8 cellular contexts compared by ENCODE assay signal in genomic region chr10:79904671-79905321, GRCh38. TPM values are rescaled to one million over a fixed set of nuclear protein-coding genes. Genes with fewer than 3 reads are reported as not detected.
DNase-seq lines count a peak whose midpoint lies in the region; ATAC-seq and TF ChIP-seq lines count a peak whose summit lies in the region.

No MANE protein-coding gene starts in this region.

- intact Hi-C loops in adrenal gland (cut with DNase I), result loop anchor here in 1 of 2 donors (10.0 kb wide), 1 partner anchor 340 kb away; the partner anchor contains the start of gene SFTPA2
- intact Hi-C loops in left ventricle myocardium superior (cut with micrococcal nuclease), result no loop called here
- intact Hi-C loops in vagina (cut with DNase I), result no loop called here

- 0 to 2% (median 1%) methylated on average over 18 to 58 of the region's 58 CpGs for WGBS in adrenal gland, 4 donors

- peaks cover 6% of the 10 kb centered on the region for H3K9me3 Mint-ChIP-seq in progenitor cell of endocrine pancreas (ENCODE audit: low read depth)

- H3K27me3 ChIP-seq in HL-60 (ENCODE audit: insufficient read depth, poor library complexity, severe bottlenecking) (peaks cover 11% of the 10 kb centered on the region), adrenal gland (no peaks in the 10 kb centered on the region), vagina (no peaks in the 10 kb centered on the region)

- H3K9me3 ChIP-seq in SK-N-MC (ENCODE audit: low read depth, low read length) (no peaks in the 10 kb centered on the region), adrenal gland (replicated peaks in 1 of 3) (no peaks in the 10 kb centered on the region), vagina (no peaks in the 10 kb centered on the region)

- peak overlapping the region; percentile 45 for H3K4me3 ChIP-seq in HL-60 (replicated peaks; ENCODE audit: insufficient read depth, low read length)
- peak overlapping the region; percentile 81 for H3K4me3 ChIP-seq in SK-N-MC
- H3K4me3 ChIP-seq in adrenal gland, result peak overlapping the region in 3 of 4 donors; percentile 55 to 69 (median 58)
- H3K4me3 ChIP-seq in vagina, result peak overlapping the region; percentile 53 to 62

- DNase-seq in EH (ENCODE audit: low read depth), result peak; percentile 76
- peak; percentile 7 to 43 for DNase-seq in HL-60 (ENCODE audit: low read depth in 1 of 2, low spot score in 1 of 2)
- no peak for DNase-seq in SK-N-MC (ENCODE audit: low read depth, low spot score)
- DNase-seq in adrenal gland, result peak; percentile 55 to 83 (median 68)
- peak; percentile 87 for DNase-seq in left ventricle myocardium superior
- peak; percentile 37 for DNase-seq in progenitor cell of endocrine pancreas (ENCODE audit: low spot score, unreplicated experiment)
- no peak for DNase-seq in vagina (ENCODE audit: extremely low spot score in 2 of 2)
- no peak for DNase-seq in RKO (ENCODE audit: low spot score)

- H3K9ac ChIP-seq in SK-N-MC (ENCODE audit: insufficient read length), result peak overlapping the region; percentile 63

- ATAC-seq in left ventricle myocardium superior, result peak; percentile 97

- TF ChIP-seq POLR2A in adrenal gland (IDR thresholded peaks at IDR 0.05), result no peak
- TF ChIP-seq POLR2A in vagina (IDR thresholded peaks at IDR 0.05), result no peak

- peaks cover 15% of the 10 kb centered on the region for H3K36me3 Mint-ChIP-seq in progenitor cell of endocrine pancreas (ENCODE audit: insufficient read depth)

- H3K36me3 ChIP-seq in SK-N-MC (ENCODE audit: insufficient read depth, low read length), result no peaks in the 10 kb centered on the region
- no peaks in the 10 kb centered on the region for H3K36me3 ChIP-seq in adrenal gland (replicated peaks in 1 of 2)
- no peaks in the 10 kb centered on the region for H3K36me3 ChIP-seq in vagina

- peak overlapping the region; percentile 89 for H3K27ac Mint-ChIP-seq in progenitor cell of endocrine pancreas

- peaks cover 30% of the 10 kb centered on the region for H3K27me3 Mint-ChIP-seq in progenitor cell of endocrine pancreas

- H3K4me3 Mint-ChIP-seq in progenitor cell of endocrine pancreas (ENCODE audit: low read depth), result peak overlapping the region; percentile 98

- no peak overlapping the region for H3K27ac ChIP-seq in HL-60 (replicated peaks)
- H3K27ac ChIP-seq in SK-N-MC, result no peak overlapping the region
- H3K27ac ChIP-seq in adrenal gland, result peak overlapping the region in 3 of 5 donors; percentile 11 to 75 (median 69)
- peak overlapping the region; percentile 76 for H3K27ac ChIP-seq in vagina

- peaks cover 7% of the 10 kb centered on the region for H3K4me1 Mint-ChIP-seq in progenitor cell of endocrine pancreas (ENCODE audit: low read depth)

- no peaks in the 10 kb centered on the region for H3K4me1 ChIP-seq in adrenal gland (replicated peaks in 1 of 2)
- peaks cover 22% of the 10 kb centered on the region for H3K4me1 ChIP-seq in vagina

- TF ChIP-seq CTCF in HL-60 (IDR thresholded peaks at IDR 0.05; ENCODE audit: insufficient read depth, low read length) (no peak), adrenal gland (IDR thresholded peaks at IDR 0.05) (no peak), progenitor cell of endocrine pancreas (IDR thresholded peaks at IDR 0.05; ENCODE audit: unreplicated experiment) (no peak), vagina (IDR thresholded peaks at IDR 0.05) (no peak)

RNA-seq across cellular contexts. Expression of gene SFTPD, which starts 44.1 kb away (rescaled TPM):
- total RNA-seq in adrenal gland, result 1 to 10 TPM in 1 of 8 donors, under 1 TPM in 4, not detected in 3; 0.69 to 1.0 (median 0.77) TPM
- polyA plus RNA-seq in adrenal gland, result under 1 TPM; 0.24 to 0.57 (median 0.34) TPM
- 0.69 TPM for total RNA-seq in left ventricle myocardium superior
- total RNA-seq in progenitor cell of endocrine pancreas, result 0.29 and 0.40 TPM in 2 replicates
- not detected for total RNA-seq in vagina

Comparison
In these comparisons a context has a peak if more than half of its experiments do, and no peak if none do; other contexts are left out.
1. DNase-seq: peak in EH (single experiment), HL-60 (2 of 2), adrenal gland (7 of 7), left ventricle myocardium superior (single experiment) and progenitor cell of endocrine pancreas (single experiment); none in SK-N-MC (single experiment), vagina (0 of 2) and RKO (single experiment).
2. H3K27ac ChIP-seq: peak in adrenal gland (3 of 5) and vagina (single experiment); none in HL-60 (single experiment) and SK-N-MC (single experiment).
3. Peak in every context shown above with its lines, with median percentiles within 50 percentile points of each other: H3K4me3 ChIP-seq.